In genomic region chr6:107121266-107121665, GRCh38 we compare ENCODE assay signal across 1 cellular context.
TF ChIP-seq lines count a peak whose summit lies in the region.

No MANE protein-coding gene starts in this region.

TF ChIP-seq in K562, 482 proteins besides CTCF, POLR2A, EP300 and RAD21 (continues in another document):
- TF ChIP-seq RB1 (IDR thresholded peaks at IDR 0.05; ENCODE audit: low read depth) (no peak), ZNF407 (IDR thresholded peaks at IDR 0.05; ENCODE audit: low read depth) (no peak), NFRKB (IDR thresholded peaks at IDR 0.05; ENCODE audit: low read depth) (0 out of 2 replicates have a peak, but pooled peaks have one; percentile 30), DPF2 (IDR thresholded peaks at IDR 0.05) (0 out of 2 replicates have a peak, but pooled peaks have one; percentile 17), ATF1 (CRISPR knock-in tag; IDR thresholded peaks at IDR 0.05) (no peak), ATF1 (tag; IDR thresholded peaks at IDR 0.05) (peak; percentile 51), NFE2 (IDR thresholded peaks at IDR 0.05; ENCODE audit: low read depth) (peak; percentile 59), RBBP5 (IDR thresholded peaks at IDR 0.05; ENCODE audit: borderline replicate concordance, insufficient read depth, low read length, poor library complexity, severe bottlenecking) (no peak), ZNF766 (CRISPR knock-in tag; conservative IDR thresholded peaks at IDR 0.05) (0 out of 2 replicates have a peak, but pooled peaks have one; percentile 19), CREB3 (tag; conservative IDR thresholded peaks at IDR 0.05; ENCODE audit: low read depth) (0 out of 2 replicates have a peak, but pooled peaks have one; percentile 44), ZBTB1 (CRISPR knock-in tag; IDR thresholded peaks at IDR 0.05; ENCODE audit: borderline replicate concordance, low read depth) (no peak), THRA (IDR thresholded peaks at IDR 0.05) (no peak), ZMIZ1 (IDR thresholded peaks at IDR 0.05; ENCODE audit: low read depth in 2 of 2, low read length in 2 of 2) (no peak), ZNF764 (CRISPR knock-in tag; IDR thresholded peaks at IDR 0.05; ENCODE audit: low read depth) (no peak), CUX1 (CRISPR knock-in tag; IDR thresholded peaks at IDR 0.05) (no peak), MYBL2 (IDR thresholded peaks at IDR 0.05; ENCODE audit: low read depth) (no peak), MYBL2 (CRISPR knock-in tag; IDR thresholded peaks at IDR 0.05; ENCODE audit: borderline replicate concordance) (no peak), FOXP1 (CRISPR knock-in tag; IDR thresholded peaks at IDR 0.05) (no peak), MAFG (tag; conservative IDR thresholded peaks at IDR 0.05) (peak; percentile 53), PTRF (tag; IDR thresholded peaks at IDR 0.05) (no peak), NR2C2 (CRISPR knock-in tag; IDR thresholded peaks at IDR 0.05) (no peak), NR2C2 (tag; IDR thresholded peaks at IDR 0.05) (peak; percentile 36; the same call in 1 of the 2 replicates), ATF4 (CRISPR knock-in tag; IDR thresholded peaks at IDR 0.05) (no peak), DACH1 (IDR thresholded peaks at IDR 0.05; ENCODE audit: partially characterized antibody) (peak; percentile 8), ZNF316 (IDR thresholded peaks at IDR 0.05) (0 out of 2 replicates have a peak, but pooled peaks have one; percentile 24), TFAP4 (CRISPR knock-in tag; IDR thresholded peaks at IDR 0.05; ENCODE audit: borderline replicate concordance) (no peak), C11orf30 (IDR thresholded peaks at IDR 0.05; ENCODE audit: low read depth) (peak; percentile 37; the same call in 1 of the 2 replicates), TFE3 (CRISPR knock-in tag; IDR thresholded peaks at IDR 0.05) (no peak), ZNF212 (CRISPR knock-in tag; IDR thresholded peaks at IDR 0.05) (no peak), NBN (IDR thresholded peaks at IDR 0.05; ENCODE audit: low read depth) (no peak), TEAD2 (tag; IDR thresholded peaks at IDR 0.05) (no peak)
